Comparison of ENCODE assay signal across 2 cellular contexts in the genomic region with DNA sequence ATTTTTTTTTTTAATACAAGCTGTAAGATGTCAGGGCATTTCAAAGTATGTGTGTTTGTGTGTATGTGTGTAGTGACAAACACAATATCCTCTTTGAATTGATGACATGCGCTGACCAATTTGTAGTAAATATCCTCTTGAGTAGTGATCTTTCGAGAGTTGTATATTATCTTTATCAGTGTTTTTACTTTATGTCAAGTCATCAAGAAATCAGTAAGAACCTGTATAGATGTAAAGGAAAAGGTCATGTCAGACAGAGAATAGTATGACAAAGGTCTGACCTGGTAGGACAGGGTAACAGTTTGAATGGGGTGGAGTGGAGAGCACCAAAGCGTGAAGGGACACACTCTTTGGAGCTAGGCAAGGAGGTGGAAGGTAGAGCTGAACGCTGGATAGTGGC.
A peak's percentile ranks its signal among the peaks of the same experiment; 100 is the strongest.
TF ChIP-seq lines count a peak whose summit lies in the region.

No MANE protein-coding gene starts in this region.

TF ChIP-seq in A549, 52 proteins besides CTCF, POLR2A, EP300 and RAD21 (continued from another document):
- TF ChIP-seq EHMT2 (IDR thresholded peaks at IDR 0.05; ENCODE audit: low read depth), result no peak
- TF ChIP-seq, protein P1, sequence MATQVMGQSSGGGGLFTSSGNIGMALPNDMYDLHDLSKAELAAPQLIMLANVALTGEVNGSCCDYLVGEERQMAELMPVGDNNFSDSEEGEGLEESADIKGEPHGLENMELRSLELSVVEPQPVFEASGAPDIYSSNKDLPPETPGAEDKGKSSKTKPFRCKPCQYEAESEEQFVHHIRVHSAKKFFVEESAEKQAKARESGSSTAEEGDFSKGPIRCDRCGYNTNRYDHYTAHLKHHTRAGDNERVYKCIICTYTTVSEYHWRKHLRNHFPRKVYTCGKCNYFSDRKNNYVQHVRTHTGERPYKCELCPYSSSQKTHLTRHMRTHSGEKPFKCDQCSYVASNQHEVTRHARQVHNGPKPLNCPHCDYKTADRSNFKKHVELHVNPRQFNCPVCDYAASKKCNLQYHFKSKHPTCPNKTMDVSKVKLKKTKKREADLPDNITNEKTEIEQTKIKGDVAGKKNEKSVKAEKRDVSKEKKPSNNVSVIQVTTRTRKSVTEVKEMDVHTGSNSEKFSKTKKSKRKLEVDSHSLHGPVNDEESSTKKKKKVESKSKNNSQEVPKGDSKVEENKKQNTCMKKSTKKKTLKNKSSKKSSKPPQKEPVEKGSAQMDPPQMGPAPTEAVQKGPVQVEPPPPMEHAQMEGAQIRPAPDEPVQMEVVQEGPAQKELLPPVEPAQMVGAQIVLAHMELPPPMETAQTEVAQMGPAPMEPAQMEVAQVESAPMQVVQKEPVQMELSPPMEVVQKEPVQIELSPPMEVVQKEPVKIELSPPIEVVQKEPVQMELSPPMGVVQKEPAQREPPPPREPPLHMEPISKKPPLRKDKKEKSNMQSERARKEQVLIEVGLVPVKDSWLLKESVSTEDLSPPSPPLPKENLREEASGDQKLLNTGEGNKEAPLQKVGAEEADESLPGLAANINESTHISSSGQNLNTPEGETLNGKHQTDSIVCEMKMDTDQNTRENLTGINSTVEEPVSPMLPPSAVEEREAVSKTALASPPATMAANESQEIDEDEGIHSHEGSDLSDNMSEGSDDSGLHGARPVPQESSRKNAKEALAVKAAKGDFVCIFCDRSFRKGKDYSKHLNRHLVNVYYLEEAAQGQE (IDR thresholded peaks at IDR 0.05), result no peak
- TF ChIP-seq RNF2 (IDR thresholded peaks at IDR 0.05; ENCODE audit: borderline replicate concordance, low read depth), result no peak

TF ChIP-seq in K562, 482 proteins besides CTCF, POLR2A, EP300 and RAD21 (continued from another document):
- no peak for TF ChIP-seq PPARD (CRISPR knock-in tag; IDR thresholded peaks at IDR 0.05)
- TF ChIP-seq, protein P2, sequence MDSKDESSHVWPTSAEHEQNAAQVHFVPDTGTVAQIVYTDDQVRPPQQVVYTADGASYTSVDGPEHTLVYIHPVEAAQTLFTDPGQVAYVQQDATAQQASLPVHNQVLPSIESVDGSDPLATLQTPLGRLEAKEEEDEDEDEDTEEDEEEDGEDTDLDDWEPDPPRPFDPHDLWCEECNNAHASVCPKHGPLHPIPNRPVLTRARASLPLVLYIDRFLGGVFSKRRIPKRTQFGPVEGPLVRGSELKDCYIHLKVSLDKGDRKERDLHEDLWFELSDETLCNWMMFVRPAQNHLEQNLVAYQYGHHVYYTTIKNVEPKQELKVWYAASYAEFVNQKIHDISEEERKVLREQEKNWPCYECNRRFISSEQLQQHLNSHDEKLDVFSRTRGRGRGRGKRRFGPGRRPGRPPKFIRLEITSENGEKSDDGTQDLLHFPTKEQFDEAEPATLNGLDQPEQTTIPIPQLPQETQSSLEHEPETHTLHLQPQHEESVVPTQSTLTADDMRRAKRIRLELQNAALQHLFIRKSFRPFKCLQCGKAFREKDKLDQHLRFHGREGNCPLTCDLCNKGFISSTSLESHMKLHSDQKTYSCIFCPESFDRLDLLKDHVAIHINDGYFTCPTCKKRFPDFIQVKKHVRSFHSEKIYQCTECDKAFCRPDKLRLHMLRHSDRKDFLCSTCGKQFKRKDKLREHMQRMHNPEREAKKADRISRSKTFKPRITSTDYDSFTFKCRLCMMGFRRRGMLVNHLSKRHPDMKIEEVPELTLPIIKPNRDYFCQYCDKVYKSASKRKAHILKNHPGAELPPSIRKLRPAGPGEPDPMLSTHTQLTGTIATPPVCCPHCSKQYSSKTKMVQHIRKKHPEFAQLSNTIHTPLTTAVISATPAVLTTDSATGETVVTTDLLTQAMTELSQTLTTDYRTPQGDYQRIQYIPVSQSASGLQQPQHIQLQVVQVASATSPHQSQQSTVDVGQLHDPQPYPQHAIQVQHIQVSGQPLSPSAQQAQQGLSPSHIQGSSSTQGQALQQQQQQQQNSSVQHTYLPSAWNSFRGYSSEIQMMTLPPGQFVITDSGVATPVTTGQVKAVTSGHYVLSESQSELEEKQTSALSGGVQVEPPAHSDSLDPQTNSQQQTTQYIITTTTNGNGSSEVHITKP (IDR thresholded peaks at IDR 0.05; ENCODE audit: partially characterized antibody), result no peak
- no peak for TF ChIP-seq BRCA1 (IDR thresholded peaks at IDR 0.05)
- no peak for TF ChIP-seq BRCA1 (CRISPR knock-in tag; IDR thresholded peaks at IDR 0.05)
- no peak for TF ChIP-seq CLOCK (CRISPR knock-in tag; IDR thresholded peaks at IDR 0.05; ENCODE audit: borderline replicate concordance)
- TF ChIP-seq BRD4 (IDR thresholded peaks at IDR 0.05), result no peak
- TF ChIP-seq CREB3 (tag; conservative IDR thresholded peaks at IDR 0.05; ENCODE audit: low read depth), result no peak
- TF ChIP-seq, protein P3, sequence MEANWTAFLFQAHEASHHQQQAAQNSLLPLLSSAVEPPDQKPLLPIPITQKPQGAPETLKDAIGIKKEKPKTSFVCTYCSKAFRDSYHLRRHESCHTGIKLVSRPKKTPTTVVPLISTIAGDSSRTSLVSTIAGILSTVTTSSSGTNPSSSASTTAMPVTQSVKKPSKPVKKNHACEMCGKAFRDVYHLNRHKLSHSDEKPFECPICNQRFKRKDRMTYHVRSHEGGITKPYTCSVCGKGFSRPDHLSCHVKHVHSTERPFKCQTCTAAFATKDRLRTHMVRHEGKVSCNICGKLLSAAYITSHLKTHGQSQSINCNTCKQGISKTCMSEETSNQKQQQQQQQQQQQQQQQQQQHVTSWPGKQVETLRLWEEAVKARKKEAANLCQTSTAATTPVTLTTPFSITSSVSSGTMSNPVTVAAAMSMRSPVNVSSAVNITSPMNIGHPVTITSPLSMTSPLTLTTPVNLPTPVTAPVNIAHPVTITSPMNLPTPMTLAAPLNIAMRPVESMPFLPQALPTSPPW (CRISPR knock-in tag; IDR thresholded peaks at IDR 0.05), result no peak
- TF ChIP-seq ZNF431 (CRISPR knock-in tag; IDR thresholded peaks at IDR 0.05), result no peak
- TF ChIP-seq ARNT (IDR thresholded peaks at IDR 0.05), result no peak
- TF ChIP-seq, protein P4, sequence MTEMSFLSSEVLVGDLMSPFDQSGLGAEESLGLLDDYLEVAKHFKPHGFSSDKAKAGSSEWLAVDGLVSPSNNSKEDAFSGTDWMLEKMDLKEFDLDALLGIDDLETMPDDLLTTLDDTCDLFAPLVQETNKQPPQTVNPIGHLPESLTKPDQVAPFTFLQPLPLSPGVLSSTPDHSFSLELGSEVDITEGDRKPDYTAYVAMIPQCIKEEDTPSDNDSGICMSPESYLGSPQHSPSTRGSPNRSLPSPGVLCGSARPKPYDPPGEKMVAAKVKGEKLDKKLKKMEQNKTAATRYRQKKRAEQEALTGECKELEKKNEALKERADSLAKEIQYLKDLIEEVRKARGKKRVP (CRISPR knock-in tag; IDR thresholded peaks at IDR 0.05), result no peak
- no peak for TF ChIP-seq ZNF444 (CRISPR knock-in tag; IDR thresholded peaks at IDR 0.05)
- peak; percentile 19; the same call in 1 of the 2 replicates for TF ChIP-seq MAFG (tag; conservative IDR thresholded peaks at IDR 0.05)
